8 cellular contexts compared by ENCODE assay signal in the genomic region with DNA sequence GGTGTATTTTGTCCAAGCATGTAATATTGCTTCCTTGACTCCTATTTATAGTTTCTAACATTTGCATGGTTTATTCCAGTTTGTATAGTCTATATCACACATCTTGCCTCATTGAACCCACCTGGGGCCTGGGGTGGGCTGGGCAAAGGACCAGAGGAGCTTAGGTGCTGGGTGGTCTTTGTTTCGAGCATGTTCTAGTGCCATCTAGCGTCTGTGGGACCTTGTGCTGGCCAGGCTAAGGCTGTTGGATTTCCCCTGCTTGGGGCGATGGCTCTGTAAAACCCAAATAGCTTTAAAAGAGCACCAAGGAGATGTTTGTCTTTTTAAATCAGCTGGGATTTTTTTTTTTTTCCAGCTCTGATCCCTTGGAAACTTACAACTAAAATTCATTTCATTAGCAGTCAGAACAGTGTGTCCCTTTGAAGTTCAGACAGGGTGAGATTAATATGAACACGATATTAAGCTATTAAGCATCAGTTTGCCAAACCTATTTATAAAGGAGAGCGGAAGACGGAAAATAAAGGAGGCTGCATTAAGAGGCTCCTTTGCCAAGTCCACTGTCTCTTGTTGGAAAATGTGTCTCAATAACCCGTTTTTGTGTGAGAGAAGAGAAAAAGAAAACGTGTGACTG.
DNase-seq lines count a peak whose midpoint lies in the region; ATAC-seq, FAIRE-seq and TF ChIP-seq lines count a peak whose summit lies in the region.

No MANE protein-coding gene starts in this region.

- no peak for ATAC-seq in GM21576 (IDR thresholded peaks at IDR 0.05; ENCODE audit: unreplicated experiment)
- ATAC-seq in HG03342 (IDR thresholded peaks at IDR 0.05; ENCODE audit: unreplicated experiment), result no peak

- no peaks in the 10 kb centered on the region for H3K9me3 Mint-ChIP-seq in glutamatergic neuron (ENCODE audit: unreplicated experiment)

- H3K4me3 ChIP-seq in WERI-Rb-1 (ENCODE audit: low read depth, low read length), result no peak overlapping the region
- no peak overlapping the region for H3K4me3 ChIP-seq in small intestine (ENCODE audit: low read depth in 1 of 2, low read length in 2 of 2)

- H3K9me3 ChIP-seq in WERI-Rb-1 (ENCODE audit: severe bottlenecking) (no peaks in the 10 kb centered on the region), small intestine (ENCODE audit: control insufficient read depth, low read depth) (no peaks in the 10 kb centered on the region)

- TF ChIP-seq CTCF in C4-2B (conservative IDR thresholded peaks at IDR 0.05), result peak; percentile 59
- peak; percentile 43; the same call in 1 of the 2 replicates for TF ChIP-seq CTCF in WERI-Rb-1 (IDR thresholded peaks at IDR 0.05; ENCODE audit: low read depth, low read length)
- no peak for TF ChIP-seq CTCF in glutamatergic neuron (IDR thresholded peaks at IDR 0.05; ENCODE audit: partially characterized antibody, unreplicated experiment)

- 53 to 78% (median 77%) methylated on average over 8 of the region's 8 CpGs for WGBS in small intestine, 3 donors

- H3K36me3 Mint-ChIP-seq in glutamatergic neuron (ENCODE audit: unreplicated experiment), result no peaks in the 10 kb centered on the region

- H3K36me3 ChIP-seq in WERI-Rb-1 (peaks cover under 1% of the 10 kb centered on the region), small intestine (ENCODE audit: control insufficient read depth in 2 of 2, insufficient read depth in 2 of 2, low read length in 2 of 2) (no peaks in the 10 kb centered on the region)

- H3K4me3 Mint-ChIP-seq in glutamatergic neuron (ENCODE audit: unreplicated experiment), result no peak overlapping the region

- no peaks in the 10 kb centered on the region for H3K4me1 ChIP-seq in small intestine (ENCODE audit: control insufficient read depth in 2 of 2, insufficient read depth in 1 of 2, low read depth in 1 of 2, low read length in 1 of 2)

- no peak overlapping the region for H3K27ac Mint-ChIP-seq in glutamatergic neuron (ENCODE audit: unreplicated experiment)

- H3K27me3 ChIP-seq in WERI-Rb-1 (ENCODE audit: insufficient read depth, low read depth, severe bottlenecking), result no peaks in the 10 kb centered on the region
- no peaks in the 10 kb centered on the region for H3K27me3 ChIP-seq in small intestine (ENCODE audit: control insufficient read depth in 2 of 2, insufficient read depth in 2 of 2, low read length in 2 of 2)

- peak in 43 of 76 experiments; percentile 4 to 58 (median 26) for DNase-seq in HUDEP-2 (lab: John Stamatoyannopoulos, UW; ENCODE audit: unreplicated experiment in 76 of 76)
- DNase-seq in WERI-Rb-1, result peak; percentile 16
- DNase-seq in glutamatergic neuron, result peak; percentile 72
- DNase-seq in putamen (ENCODE audit: low spot score), result peak; percentile 63
- DNase-seq in small intestine, result no peak

- H3K27me3 Mint-ChIP-seq in glutamatergic neuron (ENCODE audit: unreplicated experiment), result no peaks in the 10 kb centered on the region

- FAIRE-seq in small intestine (lab: Jason Lieb, UNC), result no peak

- H3K27ac ChIP-seq in C4-2B (no peak overlapping the region), WERI-Rb-1 (no peak overlapping the region), small intestine (ENCODE audit: low read depth in 1 of 2, low read length in 1 of 2) (no peak overlapping the region)

- peaks cover 5% of the 10 kb centered on the region for H3K4me1 Mint-ChIP-seq in glutamatergic neuron (ENCODE audit: low read depth, unreplicated experiment)
